ENCODE assay signal across 8 cellular contexts in genomic region chr3:4898454-4899313, GRCh38.
A peak's percentile ranks its signal among the peaks of the same experiment; 100 is the strongest.
DNase-seq lines count a peak whose midpoint lies in the region; ATAC-seq and FAIRE-seq lines count a peak whose summit lies in the region.

No MANE protein-coding gene starts in this region.

- no peak for FAIRE-seq in small intestine (lab: Jason Lieb, UNC)

- peaks cover 5 to 21% (median 18%) of the 10 kb centered on the region in 4 donors for H3K4me1 Mint-ChIP-seq in CD4-positive, CD25-positive, alpha-beta regulatory T cell
- peaks cover 38% of the 10 kb centered on the region for H3K4me1 Mint-ChIP-seq in activated naive CD8-positive, alpha-beta T cell treated with anti-CD3 and anti-CD28 coated beads, Interleukin-2, amount 10 ng/mL, durations not matched to agents 7 days and 5 days

- peak in 1 of 3 donors; percentile 41 for DNase-seq in CD4-positive, CD25-positive, alpha-beta regulatory T cell
- DNase-seq in activated naive CD8-positive, alpha-beta T cell treated with anti-CD3 and anti-CD28 coated beads, Interleukin-2, amount 10 ng/mL, durations not matched to agents 7 days and 5 days: no peak
- DNase-seq in small intestine (peak; percentile 50), DMS53 (lab: John Stamatoyannopoulos, UW) (no peak), left lobe of liver (ENCODE audit: low spot score) (no peak), NCI-H2171 treated with DMSO at 0.1 percent for 48 hours (lab: John Stamatoyannopoulos, UW) (no peak)

- H3K27me3 ChIP-seq in CD4-positive, CD25-positive, alpha-beta regulatory T cell (ENCODE audit: control insufficient read depth, insufficient read depth, low read length): no peaks in the 10 kb centered on the region
- no peaks in the 10 kb centered on the region for H3K27me3 ChIP-seq in small intestine (ENCODE audit: control insufficient read depth in 2 of 2, insufficient read depth in 2 of 2, low read length in 2 of 2)

- no peak overlapping the region for H3K4me3 Mint-ChIP-seq in CD4-positive, CD25-positive, alpha-beta regulatory T cell
- H3K4me3 Mint-ChIP-seq in activated naive CD8-positive, alpha-beta T cell treated with anti-CD3 and anti-CD28 coated beads, Interleukin-2, amount 10 ng/mL, durations not matched to agents 7 days and 5 days: peak overlapping the region; percentile 28

- peak overlapping the region in 1 of 3 donors; percentile 44 for H3K27ac Mint-ChIP-seq in CD4-positive, CD25-positive, alpha-beta regulatory T cell
- peak overlapping the region; percentile 20 for H3K27ac Mint-ChIP-seq in activated naive CD8-positive, alpha-beta T cell treated with anti-CD3 and anti-CD28 coated beads, Interleukin-2, amount 10 ng/mL, durations not matched to agents 7 days and 5 days

- POLR2A ChIA-PET in activated naive CD8-positive, alpha-beta T cell treated with anti-CD3 and anti-CD28 coated beads, Interleukin-2, amount 10 ng/mL, durations not matched to agents 7 days and 5 days (lab: Charles Lee): interaction anchor here (0.7 to 1.3 kb wide), 3 partner anchors 9 to 81 kb away, joined by 3 to 4 read pairs (median 3); partner anchors contain the start of gene BHLHE40

- H3K27ac ChIP-seq in CD4-positive, CD25-positive, alpha-beta regulatory T cell (ENCODE audit: insufficient read depth, low read length, poor library complexity, severe bottlenecking): no peak overlapping the region
- H3K27ac ChIP-seq in small intestine (ENCODE audit: low read depth in 1 of 2, low read length in 1 of 2): peak overlapping the region in 1 of 2 donors; percentile 58

- H3K36me3 Mint-ChIP-seq in CD4-positive, CD25-positive, alpha-beta regulatory T cell: no peaks in the 10 kb centered on the region
- peaks cover 5% of the 10 kb centered on the region for H3K36me3 Mint-ChIP-seq in activated naive CD8-positive, alpha-beta T cell treated with anti-CD3 and anti-CD28 coated beads, Interleukin-2, amount 10 ng/mL, durations not matched to agents 7 days and 5 days

- WGBS in small intestine, 3 donors: 39 to 59% (median 52%) methylated on average over 6 of the region's 6 CpGs

- no peaks in the 10 kb centered on the region for H3K9me3 ChIP-seq in CD4-positive, CD25-positive, alpha-beta regulatory T cell (ENCODE audit: control insufficient read depth in 2 of 2, low read length in 2 of 2)
- H3K9me3 ChIP-seq in small intestine (ENCODE audit: control insufficient read depth, low read depth): no peaks in the 10 kb centered on the region

- ATAC-seq in CD4-positive, CD25-positive, alpha-beta regulatory T cell (ENCODE audit: low read depth in 2 of 2): peak; percentile 34 to 46
- ATAC-seq in GM19324 (IDR thresholded peaks at IDR 0.05; ENCODE audit: low FRiP score, unreplicated experiment) (peak; percentile 71), HG03159 (IDR thresholded peaks at IDR 0.05; ENCODE audit: unreplicated experiment) (peak; percentile 95), left lobe of liver (no peak)
- ATAC-seq in activated naive CD8-positive, alpha-beta T cell treated with anti-CD3 and anti-CD28 coated beads, Interleukin-2, amount 10 ng/mL, durations not matched to agents 7 days and 5 days (ENCODE audit: low read depth): peak; percentile 69

- peaks cover 15% of the 10 kb centered on the region for H3K27me3 Mint-ChIP-seq in CD4-positive, CD25-positive, alpha-beta regulatory T cell
- H3K27me3 Mint-ChIP-seq in activated naive CD8-positive, alpha-beta T cell treated with anti-CD3 and anti-CD28 coated beads, Interleukin-2, amount 10 ng/mL, durations not matched to agents 7 days and 5 days: no peaks in the 10 kb centered on the region

- H3K9me3 Mint-ChIP-seq in CD4-positive, CD25-positive, alpha-beta regulatory T cell: no peaks in the 10 kb centered on the region
- H3K9me3 Mint-ChIP-seq in activated naive CD8-positive, alpha-beta T cell treated with anti-CD3 and anti-CD28 coated beads, Interleukin-2, amount 10 ng/mL, durations not matched to agents 7 days and 5 days: peaks cover 3% of the 10 kb centered on the region

- H3K4me3 ChIP-seq in CD4-positive, CD25-positive, alpha-beta regulatory T cell (ENCODE audit: low read depth, low read length): no peak overlapping the region
- no peak overlapping the region for H3K4me3 ChIP-seq in small intestine (ENCODE audit: low read depth in 1 of 2, low read length in 2 of 2)

- no peaks in the 10 kb centered on the region for H3K36me3 ChIP-seq in CD4-positive, CD25-positive, alpha-beta regulatory T cell (ENCODE audit: control insufficient read depth, insufficient read depth, low read length)
- H3K36me3 ChIP-seq in small intestine (ENCODE audit: control insufficient read depth in 2 of 2, insufficient read depth in 2 of 2, low read length in 2 of 2): no peaks in the 10 kb centered on the region

- H3K4me1 ChIP-seq in CD4-positive, CD25-positive, alpha-beta regulatory T cell (ENCODE audit: control insufficient read depth, insufficient read depth, low read length, poor library complexity, severe bottlenecking): no peaks in the 10 kb centered on the region
- peaks cover 7 to 10% of the 10 kb centered on the region in 2 donors for H3K4me1 ChIP-seq in small intestine (ENCODE audit: control insufficient read depth in 2 of 2, insufficient read depth in 1 of 2, low read depth in 1 of 2, low read length in 1 of 2)
